In genomic region chr5:103522586-103522985, GRCh38 we compare ENCODE assay signal across 1 cellular context.
TF ChIP-seq lines count a peak whose summit lies in the region.

No MANE protein-coding gene starts in this region.

TF ChIP-seq in HCT116, 20 proteins besides CTCF, POLR2A, EP300 and RAD21 (continued from another document):
- no peak for TF ChIP-seq REST (IDR thresholded peaks at IDR 0.05; ENCODE audit: low read depth)
- no peak for TF ChIP-seq CEBPB (IDR thresholded peaks at IDR 0.05; ENCODE audit: low read depth)
- no peak for TF ChIP-seq CBX3 (IDR thresholded peaks at IDR 0.05; ENCODE audit: low read depth)
- TF ChIP-seq SIN3A (IDR thresholded peaks at IDR 0.05; ENCODE audit: low read depth): no peak
